Comparison of ENCODE assay signal across 10 cellular contexts in the genomic region with DNA sequence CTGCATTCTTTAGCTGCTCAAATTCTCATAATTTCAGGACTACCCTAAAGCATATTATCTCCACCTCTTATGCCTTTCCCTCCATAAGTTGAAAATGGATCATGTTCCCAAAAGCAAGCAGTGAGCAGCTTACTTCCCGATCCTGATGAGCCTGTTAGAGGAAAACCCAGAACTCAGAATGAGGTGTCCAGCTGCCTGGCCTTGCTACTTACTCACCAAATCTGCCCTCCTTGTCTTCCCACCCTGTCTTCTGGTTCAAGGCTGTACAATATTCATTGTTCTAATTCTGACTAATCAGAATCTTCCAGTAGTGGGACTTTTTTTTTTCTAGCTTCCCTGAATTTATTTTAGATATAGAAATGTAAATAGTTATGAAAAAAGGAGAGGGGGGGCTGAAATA. TPM values are rescaled to one million over a fixed set of nuclear protein-coding genes. Genes with fewer than 3 reads are reported as not detected.
DNase-seq lines count a peak whose midpoint lies in the region; ATAC-seq and TF ChIP-seq lines count a peak whose summit lies in the region.
"Had no signal": no experiment of that assay in that cellular context is flagged by ENCODE, and none has a peak within 500 bp of the region (broad histone marks: within the 10 kb centered on the region; RNA-seq: fewer than 3 reads in every experiment).

No MANE protein-coding gene starts in this region.

- H3K27me3 ChIP-seq in hepatocyte = no peaks in the 10 kb centered on the region
- no peaks in the 10 kb centered on the region for H3K27me3 ChIP-seq in upper lobe of left lung

- no peak for TF ChIP-seq POLR2A in upper lobe of left lung (IDR thresholded peaks at IDR 0.05)

- no peak overlapping the region for H3K4me2 ChIP-seq in hepatocyte

- no peak overlapping the region for H3K4me3 ChIP-seq in hepatocyte
- H3K4me3 ChIP-seq in upper lobe of left lung = no peak overlapping the region

- H3K36me3 ChIP-seq in hepatocyte (replicated peaks; ENCODE audit: insufficient read depth, low read depth) = no peaks in the 10 kb centered on the region
- H3K36me3 ChIP-seq in upper lobe of left lung = peaks cover 0 to 6% (median 0%) of the 10 kb centered on the region in 4 donors

- no peaks in the 10 kb centered on the region for H3K9me2 ChIP-seq in hepatocyte (replicated peaks; ENCODE audit: insufficient read depth)

- no peak for TF ChIP-seq EP300 in upper lobe of left lung (IDR thresholded peaks at IDR 0.05)

- H3K9me3 ChIP-seq in hepatocyte (ENCODE audit: low read depth) (no peaks in the 10 kb centered on the region), upper lobe of left lung (no peaks in the 10 kb centered on the region)

- no peaks in the 10 kb centered on the region for H3K27me3 Mint-ChIP-seq in activated T-helper 2 cell treated with anti-CD3 and anti-CD28 coated beads, Interferon-gamma antibody, Interleukin-2, Interleukin-4, amounts not matched to agents 10 μg/mL and 5 μg/mL and 100 μg/mL, durations not matched to agents 14 hours and 24 hours and 36 hours (ENCODE audit: low read depth)

- H4K20me1 ChIP-seq in hepatocyte (ENCODE audit: insufficient read depth, poor library complexity, severe bottlenecking) = no peaks in the 10 kb centered on the region

- no peak overlapping the region for H2AFZ ChIP-seq in hepatocyte

- DNase-seq in activated naive CD4-positive, alpha-beta T cell treated with anti-CD3 and anti-CD28 coated beads, Interleukin-2, amount 50 U/mL, for 72 hours (ENCODE audit: low spot score in 2 of 2) = no peak
- no peak for DNase-seq in activated naive CD4-positive, alpha-beta T cell treated with anti-CD3 and anti-CD28 coated beads, Interleukin-2, amount 50 U/mL, for 16 hours
- no peak for DNase-seq in activated T-helper 2 cell treated with anti-CD3 and anti-CD28 coated beads, Interferon-gamma antibody, Interleukin-2, Interleukin-4, amounts not matched to agents 10 μg/mL and 5 μg/mL and 100 μg/mL, durations not matched to agents 14 hours and 24 hours and 36 hours (ENCODE audit: low spot score)
- DNase-seq in hepatocyte (ENCODE audit: low spot score) (no peak), upper lobe of left lung (no peak), left colon (no peak)
- DNase-seq: activated CD8-positive, alpha-beta memory T cell treated with anti-CD3 and anti-CD28 coated beads, Interleukin-2, amount 50 U/mL, for 4 hours; endodermal cell had no signal

- WGBS in hepatocyte (ENCODE audit: low lambda C conversion rate, missing lambda C conversion rate) = 47% methylated on average over 1 of the region's 1 CpG
- 33 to 36% methylated on average over 1 of the region's 1 CpG for WGBS in upper lobe of left lung, 2 donors

- H3K27ac Mint-ChIP-seq in activated naive CD4-positive, alpha-beta T cell treated with anti-CD3 and anti-CD28 coated beads, Interleukin-2, amount 50 U/mL, for 72 hours = peak overlapping the region; percentile 29 to 76
- H3K27ac Mint-ChIP-seq in activated T-helper 2 cell treated with anti-CD3 and anti-CD28 coated beads, Interferon-gamma antibody, Interleukin-2, Interleukin-4, amounts not matched to agents 10 μg/mL and 5 μg/mL and 100 μg/mL, durations not matched to agents 14 hours and 24 hours and 36 hours = peak overlapping the region; percentile 95
- H3K27ac Mint-ChIP-seq: endodermal cell had no signal

- intact Hi-C loops in activated T-helper 2 cell treated with anti-CD3 and anti-CD28 coated beads, Interferon-gamma antibody, Interleukin-2, Interleukin-4, amounts not matched to agents 10 μg/mL and 5 μg/mL and 100 μg/mL, durations not matched to agents 14 hours and 24 hours and 36 hours (cut with micrococcal nuclease) = loop anchor here (1.0 to 5.0 kb wide), 6 partner anchors 11 to 104 kb away; a partner anchor contains a TSS
- intact Hi-C loops in left colon (cut with DNase I, micrococcal nuclease) = loop anchor here in 1 of 2 donors (10.0 kb wide), 1 partner anchor 47 kb away; no protein-coding TSS in a partner anchor

- no peaks in the 10 kb centered on the region for H3K9me3 Mint-ChIP-seq in activated naive CD4-positive, alpha-beta T cell treated with anti-CD3 and anti-CD28 coated beads, Interleukin-2, amount 50 U/mL, for 72 hours
- H3K9me3 Mint-ChIP-seq in activated T-helper 2 cell treated with anti-CD3 and anti-CD28 coated beads, Interferon-gamma antibody, Interleukin-2, Interleukin-4, amounts not matched to agents 10 μg/mL and 5 μg/mL and 100 μg/mL, durations not matched to agents 14 hours and 24 hours and 36 hours = no peaks in the 10 kb centered on the region
- H3K9me3 Mint-ChIP-seq: endodermal cell had no signal

- H3K27ac ChIP-seq in hepatocyte (peak overlapping the region; percentile 67), upper lobe of left lung (peak overlapping the region; percentile 59 to 82 (median 74))

- no peak for TF ChIP-seq CTCF in hepatocyte (IDR thresholded peaks at IDR 0.05; ENCODE audit: poor library complexity)
- TF ChIP-seq CTCF in upper lobe of left lung (IDR thresholded peaks at IDR 0.05) = no peak

- H3K4me1 Mint-ChIP-seq in activated T-helper 2 cell treated with anti-CD3 and anti-CD28 coated beads, Interferon-gamma antibody, Interleukin-2, Interleukin-4, amounts not matched to agents 10 μg/mL and 5 μg/mL and 100 μg/mL, durations not matched to agents 14 hours and 24 hours and 36 hours (ENCODE audit: low read depth) = peaks cover 53% of the 10 kb centered on the region

- peaks cover 2% of the 10 kb centered on the region in 2 donors for H3K36me3 Mint-ChIP-seq in activated naive CD4-positive, alpha-beta T cell treated with anti-CD3 and anti-CD28 coated beads, Interleukin-2, amount 50 U/mL, for 72 hours
- H3K36me3 Mint-ChIP-seq in activated T-helper 2 cell treated with anti-CD3 and anti-CD28 coated beads, Interferon-gamma antibody, Interleukin-2, Interleukin-4, amounts not matched to agents 10 μg/mL and 5 μg/mL and 100 μg/mL, durations not matched to agents 14 hours and 24 hours and 36 hours (ENCODE audit: low read depth) = peaks cover 30% of the 10 kb centered on the region

- H3K4me1 ChIP-seq in hepatocyte (ENCODE audit: insufficient read depth) (peaks cover 12% of the 10 kb centered on the region), upper lobe of left lung (peaks cover 26 to 54% (median 33%) of the 10 kb centered on the region in 4 donors)

- ATAC-seq in activated naive CD4-positive, alpha-beta T cell treated with anti-CD3 and anti-CD28 coated beads, Interleukin-2, amount 50 U/mL, for 72 hours = peak; percentile 51 to 65
- peak in 1 of 2 donors; percentile 44 for ATAC-seq in upper lobe of left lung (ENCODE audit: low FRiP score in 2 of 2)
- no peak for ATAC-seq in HG02678 (IDR thresholded peaks at IDR 0.05; ENCODE audit: unreplicated experiment)
- ATAC-seq in GM21786 (IDR thresholded peaks at IDR 0.05; ENCODE audit: unreplicated experiment) = no peak
- ATAC-seq in left colon = no peak

- H3K79me2 ChIP-seq in hepatocyte = peaks cover 30% of the 10 kb centered on the region

- H3K4me3 Mint-ChIP-seq in activated T-helper 2 cell treated with anti-CD3 and anti-CD28 coated beads, Interferon-gamma antibody, Interleukin-2, Interleukin-4, amounts not matched to agents 10 μg/mL and 5 μg/mL and 100 μg/mL, durations not matched to agents 14 hours and 24 hours and 36 hours (ENCODE audit: low read depth) = peak overlapping the region; percentile 17
- H3K4me3 Mint-ChIP-seq: endodermal cell had no signal

RNA-seq across cellular contexts. Expression of a gene that starts 10.8 kb away (rescaled TPM):
- total RNA-seq in activated naive CD4-positive, alpha-beta T cell treated with anti-CD3 and anti-CD28 coated beads, Interleukin-2, amount 50 U/mL, for 72 hours = 10 to 100 TPM; 19.4 to 20.9 TPM
- 30.5 and 34.7 TPM in 2 replicates for total RNA-seq in activated T-helper 2 cell treated with anti-CD3 and anti-CD28 coated beads, Interferon-gamma antibody, Interleukin-2, Interleukin-4, amounts not matched to agents 10 μg/mL and 5 μg/mL and 100 μg/mL, durations not matched to agents 14 hours and 24 hours and 36 hours
- 60.0 and 61.5 TPM in 2 replicates for total RNA-seq in hepatocyte
- polyA plus RNA-seq in hepatocyte = 48.9 and 57.3 TPM in 2 replicates
- total RNA-seq in upper lobe of left lung = 10 to 100 TPM in 5 of 6 donors, 1 to 10 TPM in 1; 6.8 to 34.4 (median 22.3) TPM
- 10 to 100 TPM; 11.7 to 20.1 TPM for total RNA-seq in left colon

RNA-seq across cellular contexts. Expression of a gene that starts 11.2 kb away (rescaled TPM):
- total RNA-seq in activated naive CD4-positive, alpha-beta T cell treated with anti-CD3 and anti-CD28 coated beads, Interleukin-2, amount 50 U/mL, for 72 hours = 10 to 100 TPM in 1 of 2 donors, 1 to 10 TPM in 1; 4.2 to 10.9 TPM
- 17.4 and 19.2 TPM in 2 replicates for total RNA-seq in activated T-helper 2 cell treated with anti-CD3 and anti-CD28 coated beads, Interferon-gamma antibody, Interleukin-2, Interleukin-4, amounts not matched to agents 10 μg/mL and 5 μg/mL and 100 μg/mL, durations not matched to agents 14 hours and 24 hours and 36 hours
- total RNA-seq in hepatocyte (38.1 and 40.3 TPM in 2 replicates), upper lobe of left lung (10 to 100 TPM in 5 of 6 donors, 1 to 10 TPM in 1; 7.2 to 33.0 (median 19.3) TPM), left colon (10 to 100 TPM; 12.4 to 14.0 TPM)
- polyA plus RNA-seq in hepatocyte = 10.3 and 15.0 TPM in 2 replicates

Comparison
In these comparisons a context has a peak if more than half of its experiments do, and no peak if none do; other contexts are left out.
1. ATAC-seq: peak in activated naive CD4-positive, alpha-beta T cell treated with anti-CD3 and anti-CD28 coated beads, Interleukin-2, amount 50 U/mL, for 72 hours (2 of 2); none in HG02678 (single experiment), GM21786 (single experiment) and left colon (single experiment).